ENCODE assay signal across 11 cellular contexts in genomic region chr6:90177544-90178293, GRCh38.
DNase-seq lines count a peak whose midpoint lies in the region; ATAC-seq and TF ChIP-seq lines count a peak whose summit lies in the region.
"Had no signal": no experiment of that assay in that cellular context is flagged by ENCODE, and none has a peak within 500 bp of the region (broad histone marks: within the 10 kb centered on the region; RNA-seq: fewer than 3 reads in every experiment).

No MANE protein-coding gene starts in this region.

- no peaks in the 10 kb centered on the region for H3K9me3 ChIP-seq in upper lobe of right lung

- TF ChIP-seq CTCF in chondrocyte (IDR thresholded peaks at IDR 0.05) = no peak
- no peak for TF ChIP-seq CTCF in upper lobe of right lung (IDR thresholded peaks at IDR 0.05)

- ATAC-seq in naive B cell (ENCODE audit: low read depth in 2 of 2) (no peak), upper lobe of right lung (peak; percentile 81), HG02678 (IDR thresholded peaks at IDR 0.05; ENCODE audit: unreplicated experiment) (no peak), GM18858 (IDR thresholded peaks at IDR 0.05; ENCODE audit: unreplicated experiment) (no peak)

- H3K4me1 Mint-ChIP-seq in activated naive CD4-positive, alpha-beta T cell treated with anti-CD3 and anti-CD28 coated beads, Interleukin-2, amount 50 U/mL, for 24 hours = peaks cover 87% of the 10 kb centered on the region
- H3K4me1 Mint-ChIP-seq in chondrocyte (ENCODE audit: low read depth) (peaks cover 17% of the 10 kb centered on the region), naive B cell (peaks cover 66 to 83% (median 72%) of the 10 kb centered on the region in 3 donors)

- no peak overlapping the region for H3K4me3 ChIP-seq in upper lobe of right lung

- no peaks in the 10 kb centered on the region for H3K27me3 Mint-ChIP-seq in activated naive CD4-positive, alpha-beta T cell treated with anti-CD3 and anti-CD28 coated beads, Interleukin-2, amount 50 U/mL, for 24 hours
- H3K27me3 Mint-ChIP-seq in chondrocyte (ENCODE audit: low read depth) = no peaks in the 10 kb centered on the region
- H3K27me3 Mint-ChIP-seq in naive B cell = no peaks in the 10 kb centered on the region

- peak overlapping the region; percentile 66 for H3K27ac ChIP-seq in upper lobe of right lung

- H3K27ac Mint-ChIP-seq in activated naive CD4-positive, alpha-beta T cell treated with anti-CD3 and anti-CD28 coated beads, Interleukin-2, amount 50 U/mL, for 24 hours = peak overlapping the region; percentile 98
- H3K27ac Mint-ChIP-seq in chondrocyte (ENCODE audit: unreplicated experiment) (peak overlapping the region; percentile 72), naive B cell (peak overlapping the region; percentile 82 to 96 (median 94))

- H3K9me3 Mint-ChIP-seq in activated naive CD4-positive, alpha-beta T cell treated with anti-CD3 and anti-CD28 coated beads, Interleukin-2, amount 50 U/mL, for 24 hours = no peaks in the 10 kb centered on the region
- H3K9me3 Mint-ChIP-seq in chondrocyte (ENCODE audit: low read depth) (peaks cover 2% of the 10 kb centered on the region), naive B cell (peaks cover 0 to 2% (median 0%) of the 10 kb centered on the region in 7 donors)

- no peak for DNase-seq in activated naive CD4-positive, alpha-beta T cell (lab: John Stamatoyannopoulos, UW)
- DNase-seq in chondrocyte (ENCODE audit: low spot score) (no peak), naive B cell (no peak), upper lobe of right lung (no peak), NCI-H1436 treated with DMSO at 0.1 percent for 48 hours (lab: John Stamatoyannopoulos, UW) (no peak)
- DNase-seq: amygdala; effector CD8-positive, alpha-beta T cell; NCI-H526 treated with DMSO at 0.1 percent for 48 hours had no signal

- no peaks in the 10 kb centered on the region for H3K27me3 ChIP-seq in upper lobe of right lung

- intact Hi-C loops in upper lobe of right lung (cut with DNase I) = no loop called here

- no peaks in the 10 kb centered on the region for H3K36me3 ChIP-seq in upper lobe of right lung

- H3K4me3 Mint-ChIP-seq in activated naive CD4-positive, alpha-beta T cell treated with anti-CD3 and anti-CD28 coated beads, Interleukin-2, amount 50 U/mL, for 24 hours = peak overlapping the region; percentile 72
- H3K4me3 Mint-ChIP-seq in chondrocyte (ENCODE audit: unreplicated experiment) (peak overlapping the region; percentile 5), naive B cell (peak overlapping the region; percentile 57 to 83 (median 74))

- H3K36me3 Mint-ChIP-seq in activated naive CD4-positive, alpha-beta T cell treated with anti-CD3 and anti-CD28 coated beads, Interleukin-2, amount 50 U/mL, for 24 hours = peaks cover 26% of the 10 kb centered on the region
- H3K36me3 Mint-ChIP-seq in chondrocyte (ENCODE audit: low read depth) (peaks cover 4% of the 10 kb centered on the region), naive B cell (peaks cover 19 to 33% of the 10 kb centered on the region in 2 donors)

- peaks cover 19% of the 10 kb centered on the region for H3K4me1 ChIP-seq in upper lobe of right lung

Comparison
In these comparisons a context has a peak if more than half of its experiments do, and no peak if none do; other contexts are left out.
1. H3K4me3 Mint-ChIP-seq: peak in every context shown above with its lines; median percentile 74 in naive B cell; 72 in activated naive CD4-positive, alpha-beta T cell treated with anti-CD3 and anti-CD28 coated beads, Interleukin-2, amount 50 U/mL, for 24 hours; 5 in chondrocyte.